29 cellular contexts compared by ENCODE assay signal in genomic region chr22:25357056-25357455, GRCh38.
"Had no signal": no experiment of that assay in that cellular context is flagged by ENCODE, and none has a peak within 500 bp of the region (broad histone marks: within the 10 kb centered on the region; RNA-seq: fewer than 3 reads in every experiment).

No MANE protein-coding gene starts in this region.

- H3K4me1 ChIP-seq: adrenal gland, ascending aorta, prostate gland had no signal

- ATAC-seq: activated naive CD4-positive, alpha-beta T cell treated with anti-CD3 and anti-CD28 coated beads, Interleukin-2, amount 50 U/mL, for 72 hours; esophagus mucosa; heart right ventricle; left lung had no signal

- DNase-seq: activated CD4-positive, alpha-beta T cell treated with anti-CD3 and anti-CD28 coated beads for 4 hours; activated CD4-positive, alpha-beta T cell treated with anti-CD3 and anti-CD28 coated beads, Interleukin-2, amount 50 U/mL, for 48 hours; activated CD8-positive, alpha-beta memory T cell treated with anti-CD3 and anti-CD28 coated beads for 24 hours; activated naive CD4-positive, alpha-beta T cell; cortex of kidney; endodermal cell; foreskin fibroblast; heart right ventricle; kidney glomerular epithelial cell; left lung; naive B cell; nephron progenitor cell; retina; stimulated activated CD4-positive, alpha-beta T cell treated with anti-CD3 and anti-CD28 coated beads, Interleukin-15, amount 100 ng/mL, for 24 hours; stimulated activated CD4-positive, alpha-beta T cell treated with anti-CD3 and anti-CD28 coated beads, Interleukin-2, amount 100 ng/mL, for 24 hours; stimulated activated naive CD4-positive, alpha-beta T cell had no signal

- H3K27ac Mint-ChIP-seq: brain; endodermal cell; nephron progenitor cell; T-helper 2 cell treated with Interferon-gamma antibody and Interleukin-4, amounts not matched to agents 5 μg/mL and 100 μg/mL, for 36 hours had no signal

- H3K27me3 Mint-ChIP-seq: brain, naive B cell had no signal

- H3K4me1 Mint-ChIP-seq: brain, endodermal cell, nephron progenitor cell had no signal

- H3K27me3 ChIP-seq: adrenal gland, ascending aorta, cardiac muscle cell, heart right ventricle, left lung, neutrophil, ovary, tibial nerve had no signal

- H3K4me3 ChIP-seq: adrenal gland, ascending aorta, cardiac muscle cell, heart right ventricle, left lung, ovary, prostate gland, smooth muscle cell, tibial nerve had no signal

- H3K9me3 ChIP-seq: adrenal gland, ascending aorta, heart right ventricle, left lung, neutrophil, ovary, prostate gland, tibial nerve had no signal

- H3K27ac ChIP-seq: adrenal gland, ascending aorta, cardiac muscle cell, heart right ventricle, left lung, neutrophil, ovary, prostate gland, tibial nerve, VCaP had no signal

- H3K4me3 Mint-ChIP-seq: brain; endodermal cell; naive B cell; nephron progenitor cell; T-helper 2 cell treated with Interferon-gamma antibody and Interleukin-4, amounts not matched to agents 5 μg/mL and 100 μg/mL, for 36 hours had no signal

- H3K36me3 ChIP-seq: prostate gland had no signal

- H3K9me3 Mint-ChIP-seq: activated naive CD4-positive, alpha-beta T cell treated with anti-CD3 and anti-CD28 coated beads, Interleukin-2, amount 50 U/mL, for 72 hours; brain; endodermal cell; naive B cell; nephron progenitor cell; T-helper 2 cell treated with Interferon-gamma antibody and Interleukin-4, amounts not matched to agents 5 μg/mL and 100 μg/mL, for 36 hours had no signal
